In genomic region chr7:70243443-70243842, GRCh38 we compare ENCODE assay signal across 2 cellular contexts.
TF ChIP-seq lines count a peak whose summit lies in the region.

No MANE protein-coding gene starts in this region.

TF ChIP-seq in HepG2, 621 proteins besides CTCF, POLR2A, EP300 and RAD21 (continued from another document):
- TF ChIP-seq HNF1A (IDR thresholded peaks at IDR 0.05; ENCODE audit: low read depth) (no peak), HNF1A (CRISPR knock-in tag; IDR thresholded peaks at IDR 0.05; ENCODE audit: borderline replicate concordance) (no peak), MAFF (IDR thresholded peaks at IDR 0.05; ENCODE audit: low read depth, low read length) (peak; percentile 98), MAFG (CRISPR knock-in tag; IDR thresholded peaks at IDR 0.05) (no peak), MEIS2 (CRISPR knock-in tag; IDR thresholded peaks at IDR 0.05) (no peak), RORA (CRISPR knock-in tag; IDR thresholded peaks at IDR 0.05) (no peak), CEBPG (CRISPR knock-in tag; IDR thresholded peaks at IDR 0.05) (no peak), ZNF138 (CRISPR knock-in tag; IDR thresholded peaks at IDR 0.05; ENCODE audit: low read depth) (no peak), GPN1 (CRISPR knock-in tag; IDR thresholded peaks at IDR 0.05; ENCODE audit: borderline replicate concordance) (no peak), MAFK (conservative IDR thresholded peaks at IDR 0.05 in 1 of 2, IDR thresholded peaks at IDR 0.05 in 1 of 2; ENCODE audit: low read length in 2 of 2) (peak; percentile 96 to 98), SUZ12 (IDR thresholded peaks at IDR 0.05; ENCODE audit: low read depth, low read length) (no peak), ZNF784 (CRISPR knock-in tag; IDR thresholded peaks at IDR 0.05; ENCODE audit: borderline replicate concordance) (no peak), ZNF687 (CRISPR knock-in tag; IDR thresholded peaks at IDR 0.05) (no peak)

TF ChIP-seq in K562, 482 proteins besides CTCF, POLR2A, EP300 and RAD21 (continued from another document):
- no peak for TF ChIP-seq SNAPC5 (CRISPR knock-in tag; IDR thresholded peaks at IDR 0.05)
- TF ChIP-seq ZNF395 (CRISPR knock-in tag; IDR thresholded peaks at IDR 0.05): no peak
- TF ChIP-seq ZNF316 (IDR thresholded peaks at IDR 0.05): peak; percentile 93
